In genomic region chr3:123305192-123305591, GRCh38 we compare ENCODE assay signal across 16 cellular contexts.
DNase-seq lines count a peak whose midpoint lies in the region; ATAC-seq and TF ChIP-seq lines count a peak whose summit lies in the region.
"Had no signal": no experiment of that assay in that cellular context is flagged by ENCODE, and none has a peak within 500 bp of the region (broad histone marks: within the 10 kb centered on the region; RNA-seq: fewer than 3 reads in every experiment).

No MANE protein-coding gene starts in this region.

- TF ChIP-seq CTCF in left ventricle myocardium inferior (IDR thresholded peaks at IDR 0.05; ENCODE audit: borderline replicate concordance): no peak

- no peak for ATAC-seq in Right ventricle myocardium inferior
- ATAC-seq: GM23338 had no signal

- H3K4me3 ChIP-seq in left ventricle myocardium inferior: no peak overlapping the region
- H3K4me3 ChIP-seq: GM23338 had no signal

- DNase-seq in left ventricle myocardium inferior: no peak
- DNase-seq in Right ventricle myocardium inferior (ENCODE audit: missing footprints): no peak
- DNase-seq in globus pallidus (ENCODE audit: low spot score): peak; percentile 35
- peak; percentile 30 for DNase-seq in pons (ENCODE audit: low spot score)
- DNase-seq in activated CD4-positive, alpha-beta T cell treated with anti-CD3 and anti-CD28 coated beads for 48 hours: no peak
- DNase-seq in DMS53 treated with DMSO at 0.1 percent for 48 hours (lab: John Stamatoyannopoulos, UW; ENCODE audit: unreplicated experiment): no peak
- no peak for DNase-seq in OCI-M1 (lab: John Stamatoyannopoulos, UW)
- DNase-seq: 8988T; CD4-positive, alpha-beta memory T cell; DMS79 treated with DMSO at 0.1 percent for 48 hours; EL; GDM1; H7 had no signal

- H3K27me3 ChIP-seq in left ventricle myocardium inferior (ENCODE audit: low read depth): no peaks in the 10 kb centered on the region

- peaks cover 39% of the 10 kb centered on the region for H3K4me1 ChIP-seq in left ventricle myocardium inferior

- intact Hi-C loops in left ventricle myocardium inferior (cut with micrococcal nuclease) (no loop called here), Right ventricle myocardium inferior (cut with DNase I) (no loop called here)

- peak overlapping the region; percentile 8 for H3K27ac ChIP-seq in left ventricle myocardium inferior (replicated peaks)
- H3K27ac ChIP-seq: C4-2B, HL-60 had no signal

- H3K36me3 ChIP-seq in left ventricle myocardium inferior: peaks cover 80% of the 10 kb centered on the region

- no peaks in the 10 kb centered on the region for H3K9me3 ChIP-seq in left ventricle myocardium inferior (replicated peaks)

Comparison
In these comparisons a context has a peak if more than half of its experiments do, and no peak if none do; other contexts are left out.
1. DNase-seq: peak in globus pallidus (single experiment) and pons (single experiment); none in left ventricle myocardium inferior (single experiment), Right ventricle myocardium inferior (single experiment), activated CD4-positive, alpha-beta T cell treated with anti-CD3 and anti-CD28 coated beads for 48 hours (single experiment), DMS53 treated with DMSO at 0.1 percent for 48 hours (single experiment) and OCI-M1 (single experiment).